In genomic region chr18:21099442-21099841, GRCh38 we compare ENCODE assay signal across 10 cellular contexts.
DNase-seq lines count a peak whose midpoint lies in the region; ATAC-seq lines count a peak whose summit lies in the region.
"Had no signal": no experiment of that assay in that cellular context is flagged by ENCODE, and none has a peak within 500 bp of the region (broad histone marks: within the 10 kb centered on the region; RNA-seq: fewer than 3 reads in every experiment).

No MANE protein-coding gene starts in this region.

- H3K27me3 Mint-ChIP-seq in stimulated activated memory B cell treated with anti-CD40 and anti-IgM and Interleukin-4, amounts not matched to agents 10 μg/mL and 1 μg/mL and 100 μg/mL, for 72 hours, result no peaks in the 10 kb centered on the region

- peaks cover 16% of the 10 kb centered on the region for H3K36me3 Mint-ChIP-seq in stimulated activated memory B cell treated with anti-CD40 and anti-IgM and Interleukin-4, amounts not matched to agents 10 μg/mL and 1 μg/mL and 100 μg/mL, for 72 hours

- DNase-seq in NCI-H446 treated with DMSO at 0.1 percent for 48 hours (lab: John Stamatoyannopoulos, UW) (no peak), dedifferentiated amniotic fluid mesenchymal stem cell (ENCODE audit: extremely low spot score) (no peak), NCI-H2029 (lab: John Stamatoyannopoulos, UW) (no peak)
- DNase-seq: NCI-H1048; stimulated activated CD4-positive, alpha-beta T cell treated with anti-CD3 and anti-CD28 coated beads, Interleukin-4, amount 100 ng/mL, for 24 hours; tibial artery had no signal

- ATAC-seq in GM19035 (IDR thresholded peaks at IDR 0.05; ENCODE audit: unreplicated experiment), result peak; percentile 69
- ATAC-seq in HG02588 (IDR thresholded peaks at IDR 0.05; ENCODE audit: unreplicated experiment), result peak; percentile 77
- peak; percentile 80 for ATAC-seq in HG03469 (IDR thresholded peaks at IDR 0.05; ENCODE audit: unreplicated experiment)
- peak; percentile 77 for ATAC-seq in stimulated activated memory B cell treated with anti-CD40 and anti-IgM and Interleukin-4, amounts not matched to agents 10 μg/mL and 1 μg/mL and 100 μg/mL, for 72 hours

- H3K4me3 Mint-ChIP-seq in stimulated activated memory B cell treated with anti-CD40 and anti-IgM and Interleukin-4, amounts not matched to agents 10 μg/mL and 1 μg/mL and 100 μg/mL, for 72 hours, result peak overlapping the region; percentile 41

- H3K27ac Mint-ChIP-seq in stimulated activated memory B cell treated with anti-CD40 and anti-IgM and Interleukin-4, amounts not matched to agents 10 μg/mL and 1 μg/mL and 100 μg/mL, for 72 hours, result no peak overlapping the region

- H3K9me3 Mint-ChIP-seq in stimulated activated memory B cell treated with anti-CD40 and anti-IgM and Interleukin-4, amounts not matched to agents 10 μg/mL and 1 μg/mL and 100 μg/mL, for 72 hours, result peaks cover 5% of the 10 kb centered on the region

- H3K4me1 Mint-ChIP-seq in stimulated activated memory B cell treated with anti-CD40 and anti-IgM and Interleukin-4, amounts not matched to agents 10 μg/mL and 1 μg/mL and 100 μg/mL, for 72 hours, result peaks cover 80% of the 10 kb centered on the region
